17 cellular contexts compared by ENCODE assay signal in genomic region chr2:1771626-1772280, GRCh38. TPM values are rescaled to one million over a fixed set of nuclear protein-coding genes. Genes with fewer than 3 reads are reported as not detected.
"Had no signal": no experiment of that assay in that cellular context is flagged by ENCODE, and none has a peak within 500 bp of the region (broad histone marks: within the 10 kb centered on the region; RNA-seq: fewer than 3 reads in every experiment).

No MANE protein-coding gene starts in this region.

- H3K36me3 ChIP-seq: colonic mucosa, left lung, right atrium auricular region, thyroid gland had no signal

- H3K27ac ChIP-seq: colonic mucosa, left lung, right atrium auricular region, SK-N-MC, thyroid gland had no signal

- H3K9me3 ChIP-seq: colonic mucosa, left lung, right atrium auricular region, thyroid gland had no signal

- H3K4me1 ChIP-seq: colonic mucosa, left lung, right atrium auricular region had no signal

- ATAC-seq: activated T-helper 17 cell treated with anti-CD3 and anti-CD28 coated beads, Interleukin-2, amount 50 U/mL, for 72 hours; esophagus mucosa; left lung; natural killer cell; T-cell had no signal

- DNase-seq: activated CD4-positive, CD25-positive, alpha-beta regulatory T cell treated with anti-CD3 and anti-CD28 coated beads, Interleukin-2, amount 50 U/mL, for 72 hours; activated naive CD4-positive, alpha-beta T cell treated with anti-CD3 and anti-CD28 coated beads, Interleukin-2, amount 10 ng/mL, durations not matched to agents 7 days and 5 days; caudate nucleus; colonic mucosa; left lung; natural killer cell; nucleus accumbens; small intestine; stimulated activated CD4-positive, alpha-beta T cell treated with anti-CD3 and anti-CD28 coated beads, Interleukin-4, amount 100 ng/mL, for 24 hours; stimulated activated CD8-positive, alpha-beta memory T cell treated with anti-CD3 and anti-CD28 coated beads, Interleukin-4, amount 100 ng/mL, for 48 hours; T-cell; T1000; thyroid gland had no signal

- H3K4me3 ChIP-seq: colonic mucosa, left lung, right atrium auricular region, SK-N-MC, thyroid gland had no signal

- H3K27me3 ChIP-seq: colonic mucosa, left lung, right atrium auricular region, thyroid gland had no signal

RNA-seq across cellular contexts. Expression of gene PXDN, which starts 27.4 kb away (rescaled TPM):
- total RNA-seq: activated T-helper 17 cell treated with anti-CD3 and anti-CD28 coated beads, Interleukin-2, amount 50 U/mL, for 72 hours had no signal
